In the genomic region with DNA sequence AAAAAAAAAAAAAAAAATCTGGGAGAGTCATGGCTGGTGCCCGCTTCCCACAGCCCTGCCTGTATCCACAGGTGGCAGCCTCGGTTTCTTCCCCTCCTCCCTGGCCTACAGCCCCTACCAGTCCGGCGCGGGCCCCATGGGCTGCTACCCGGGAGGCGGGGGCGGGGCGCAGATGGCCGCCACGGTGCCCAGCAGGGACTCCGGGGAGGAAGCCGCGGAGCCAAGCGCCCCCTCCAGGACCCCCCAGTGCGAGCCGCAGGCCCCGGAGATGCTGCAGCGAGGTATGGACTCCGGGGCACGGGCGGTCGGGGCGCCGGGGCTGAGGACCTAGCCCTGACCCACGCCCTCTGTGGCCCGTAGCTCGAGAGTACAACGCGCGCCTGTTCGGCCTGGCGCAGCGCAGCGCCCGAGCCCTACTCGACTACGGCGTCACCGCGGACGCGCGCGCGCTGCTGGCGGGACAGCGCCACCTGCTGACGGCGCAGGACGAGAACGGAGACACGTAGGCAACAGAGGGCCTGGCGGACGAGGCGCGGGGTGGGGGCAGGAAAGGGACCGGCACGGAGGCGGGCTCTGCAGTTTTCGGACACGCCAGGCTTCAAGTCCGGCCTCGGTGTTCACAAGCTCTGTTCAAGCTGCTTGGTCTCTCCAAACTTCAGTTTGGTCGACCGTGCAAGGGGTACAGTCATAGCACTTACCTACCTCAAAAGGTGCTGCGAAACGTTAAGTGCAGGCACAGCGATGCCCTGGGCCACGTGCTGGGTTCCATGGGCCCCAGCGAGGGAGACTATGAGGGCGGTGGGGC, we compare ENCODE assay signal across 8 cellular contexts. TPM values are rescaled to one million over a fixed set of nuclear protein-coding genes. Genes with fewer than 3 reads are reported as not detected.
A peak's percentile ranks its signal among the peaks of the same experiment; 100 is the strongest.
DNase-seq lines count a peak whose midpoint lies in the region; ATAC-seq, FAIRE-seq and TF ChIP-seq lines count a peak whose summit lies in the region.

No MANE protein-coding gene starts in this region.

- H2AFZ ChIP-seq in DND-41 (ENCODE audit: low read depth, low read length) = peak overlapping the region; percentile 79

- H3K27ac ChIP-seq in DND-41 (ENCODE audit: low read length) (peak overlapping the region; percentile 66), neutrophil (peak overlapping the region; percentile 93), substantia nigra (ENCODE audit: low read depth, low read length, poor library complexity, severe bottlenecking) (peak overlapping the region; percentile 74)

- H3K27me3 ChIP-seq in DND-41 (ENCODE audit: insufficient read depth, low read length, poor library complexity) (no peaks in the 10 kb centered on the region), neutrophil (no peaks in the 10 kb centered on the region)

- peak overlapping the region; percentile 78 for H3K4me2 ChIP-seq in DND-41 (ENCODE audit: insufficient read depth, low read length)

- H3K4me1 ChIP-seq in DND-41 (ENCODE audit: insufficient read depth, low read length) (peaks cover 43% of the 10 kb centered on the region), neutrophil (ENCODE audit: control insufficient read depth in 1 of 2, insufficient read depth in 1 of 2, low read depth in 1 of 2, low read length in 1 of 2) (peaks cover 32 to 33% of the 10 kb centered on the region in 2 experiments)

- H3K9me3 ChIP-seq in DND-41 (ENCODE audit: insufficient read depth, low read length, severe bottlenecking) (no peaks in the 10 kb centered on the region), neutrophil (no peaks in the 10 kb centered on the region)

- peak; percentile 82 for ATAC-seq in DND-41 (ENCODE audit: insufficient read depth, low read depth)
- peak; percentile 39 for ATAC-seq in GM21576 (IDR thresholded peaks at IDR 0.05; ENCODE audit: unreplicated experiment)

- TF ChIP-seq CTCF in DND-41 (IDR thresholded peaks at IDR 0.05; ENCODE audit: borderline replicate concordance, extremely low read depth, low read length, poor library complexity, severe bottlenecking) (peak; percentile 97), neutrophil (IDR thresholded peaks at IDR 0.05) (peak; percentile 95)

- H3K4me3 ChIP-seq in DND-41 (ENCODE audit: low read depth in 1 of 2, low read length in 2 of 2) (peak overlapping the region; percentile 57 to 74; a peak in 3 of 4 replicates), neutrophil (ENCODE audit: low read depth in 1 of 2, low read length in 1 of 2) (peak overlapping the region; percentile 62 to 80)

- no peaks in the 10 kb centered on the region for H3K36me3 ChIP-seq in DND-41 (ENCODE audit: insufficient read depth, low read length)
- H3K36me3 ChIP-seq in neutrophil = peaks cover 73% of the 10 kb centered on the region

- DNase-seq in DND-41 (peak; percentile 90), Kasumi-1 (lab: John Stamatoyannopoulos, UW) (peak; percentile 91 to 93), SHP77 treated with DMSO at 0.1 percent for 48 hours (lab: John Stamatoyannopoulos, UW) (peak; percentile 52), frontal cortex (ENCODE audit: low spot score in 2 of 2) (peak; percentile 91 to 93), substantia nigra (lab: John Stamatoyannopoulos, UW) (peak in 48 of 49 donors; percentile 42 to 90 (median 78))
- DNase-seq in activated naive CD4-positive, alpha-beta T cell treated with Interleukin-2 at 50 U/mL for 16 hours = peak; percentile 88

- H4K20me1 ChIP-seq in DND-41 (ENCODE audit: insufficient read depth, low read length) = 0 out of 2 replicates have a peak, but pooled peaks cover 8% of the 10 kb centered on the region

- FAIRE-seq in frontal cortex (lab: Jason Lieb, UNC) = no peak

- H3K9ac ChIP-seq in DND-41 (ENCODE audit: low read depth, low read length) = peak overlapping the region; percentile 74

- H3K79me2 ChIP-seq in DND-41 (ENCODE audit: insufficient read depth, low read length) = 0 out of 2 replicates have a peak, but pooled peaks cover 2% of the 10 kb centered on the region

RNA-seq across cellular contexts. Expression of a gene that starts 3.9 kb away (rescaled TPM):
- total RNA-seq in frontal cortex = 0.41 TPM

RNA-seq across cellular contexts. Expression of a gene that starts 19.2 kb away (rescaled TPM):
- 98.2 TPM for total RNA-seq in frontal cortex

RNA-seq across cellular contexts. Expression of a gene that starts 21.2 kb away (rescaled TPM):
- 13.5 TPM for total RNA-seq in frontal cortex

RNA-seq across cellular contexts. Expression of a gene that starts 33.0 kb away (rescaled TPM):
- 53.0 TPM for total RNA-seq in frontal cortex

RNA-seq across cellular contexts. Expression of a gene that starts 51.9 kb away (rescaled TPM):
- 0.82 TPM for total RNA-seq in frontal cortex

Comparison
In these comparisons a context has a peak if more than half of its experiments do, and no peak if none do; other contexts are left out.
1. Peak in every context shown above with its lines: DNase-seq, ATAC-seq, H3K4me3 ChIP-seq and H3K27ac ChIP-seq.